33 cellular contexts compared by ENCODE assay signal in genomic region chr6:162898011-162898410, GRCh38.
"Had no signal": no experiment of that assay in that cellular context is flagged by ENCODE, and none has a peak within 500 bp of the region (broad histone marks: within the 10 kb centered on the region; RNA-seq: fewer than 3 reads in every experiment).

No MANE protein-coding gene starts in this region.

- H3K9me3 ChIP-seq: MG63 had no signal

- H3K4me3 ChIP-seq: MG63 had no signal

- H3K36me3 ChIP-seq: MG63 had no signal

- DNase-seq: Karpas-422, Kasumi-1, MG63, MM.1S, MV-4-11, NCI-H1048, NCI-H1092, NCI-H1092 treated with DMSO at 0.1 percent for 48 hours, NCI-H1105, NCI-H1105 treated with DMSO at 0.1 percent for 48 hours, NCI-H1417, NCI-H1417 treated with DMSO at 0.1 percent for 48 hours, NCI-H1436, NCI-H1436 treated with DMSO at 0.1 percent for 48 hours, NCI-H146, NCI-H1694, NCI-H1694 treated with DMSO at 0.1 percent for 48 hours, NCI-H187, NCI-H187 treated with DMSO at 0.1 percent for 48 hours, NCI-H1930, NCI-H2029, NCI-H2029 treated with DMSO at 0.1 percent for 48 hours, NCI-H2081, NCI-H2081 treated with DMSO at 0.1 percent for 48 hours, NCI-H2107, NCI-H2171, NCI-H2227 treated with DMSO at 0.1 percent for 48 hours, NCI-H226, NCI-H345, NCI-H446, NCI-H446 treated with DMSO at 0.1 percent for 48 hours, NCI-H510A had no signal

- H3K27ac ChIP-seq: KMS-11 had no signal

- H3K27me3 ChIP-seq: MG63 had no signal
